In genomic region chr11:126359431-126360048, GRCh38 we compare ENCODE assay signal across 9 cellular contexts. TPM values are rescaled to one million over a fixed set of nuclear protein-coding genes. Genes with fewer than 3 reads are reported as not detected.
DNase-seq lines count a peak whose midpoint lies in the region; ATAC-seq and TF ChIP-seq lines count a peak whose summit lies in the region.
"Had no signal": no experiment of that assay in that cellular context is flagged by ENCODE, and none has a peak within 500 bp of the region (broad histone marks: within the 10 kb centered on the region; RNA-seq: fewer than 3 reads in every experiment).

No MANE protein-coding gene starts in this region.

- TF ChIP-seq CTCF in colonic mucosa (IDR thresholded peaks at IDR 0.05) (no peak), lower lobe of right lung (IDR thresholded peaks at IDR 0.05) (no peak)

- H3K9me3 ChIP-seq in colonic mucosa (no peaks in the 10 kb centered on the region), lower lobe of right lung (no peaks in the 10 kb centered on the region)

- H3K27ac ChIP-seq in colonic mucosa (no peak overlapping the region), lower lobe of right lung (no peak overlapping the region), urinary bladder (ENCODE audit: low read depth) (peak overlapping the region; percentile 31)
- H3K27ac ChIP-seq: 22Rv1 had no signal

- 23% methylated on average over 16 of the region's 16 CpGs for WGBS in urinary bladder

- ATAC-seq in lower lobe of right lung (peak; percentile 1 to 7), GM19467 (IDR thresholded peaks at IDR 0.05; ENCODE audit: unreplicated experiment) (no peak), HG02678 (IDR thresholded peaks at IDR 0.05; ENCODE audit: unreplicated experiment) (no peak)

- H3K4me3 ChIP-seq in colonic mucosa (no peak overlapping the region), lower lobe of right lung (no peak overlapping the region), urinary bladder (ENCODE audit: low read depth, low read length) (no peak overlapping the region)

- H3K9ac ChIP-seq in colonic mucosa (ENCODE audit: low read depth in 2 of 2, low read length in 2 of 2): no peak overlapping the region

- DNase-seq in NCI-H2081 (lab: John Stamatoyannopoulos, UW): peak; percentile 42 to 73
- DNase-seq in NCI-H2081 treated with DMSO at 0.1 percent for 48 hours (lab: John Stamatoyannopoulos, UW): no peak
- peak; percentile 75 for DNase-seq in colonic mucosa
- DNase-seq in lower lobe of right lung: no peak
- no peak for DNase-seq in COLO668 (lab: John Stamatoyannopoulos, UW; ENCODE audit: unreplicated experiment)

- no peaks in the 10 kb centered on the region for H3K36me3 ChIP-seq in colonic mucosa
- no peaks in the 10 kb centered on the region for H3K36me3 ChIP-seq in lower lobe of right lung
- H3K36me3 ChIP-seq in urinary bladder (ENCODE audit: insufficient read depth): no peaks in the 10 kb centered on the region

- H3K4me1 ChIP-seq in colonic mucosa (peaks cover 9% of the 10 kb centered on the region), lower lobe of right lung (peaks cover 48% of the 10 kb centered on the region), urinary bladder (ENCODE audit: insufficient read depth) (no peaks in the 10 kb centered on the region)

- H3K27me3 ChIP-seq in colonic mucosa (no peaks in the 10 kb centered on the region), lower lobe of right lung (ENCODE audit: low read depth) (no peaks in the 10 kb centered on the region)

- intact Hi-C loops in colonic mucosa (cut with DNase I): no loop called here
- intact Hi-C loops in lower lobe of right lung (cut with DNase I): no loop called here

RNA-seq across cellular contexts. Expression of gene ST3GAL4, which starts 4.1 kb away (rescaled TPM):
- 100 to 1,000 TPM; 123 to 304 TPM for total RNA-seq in colonic mucosa
- total RNA-seq in lower lobe of right lung: 26.2 TPM
- 35.2 TPM for total RNA-seq in urinary bladder
- polyA plus RNA-seq in urinary bladder: 48.5 TPM

RNA-seq across cellular contexts. Expression of gene DCPS, which starts 55.7 kb away (rescaled TPM):
- total RNA-seq in colonic mucosa (10 to 100 TPM; 17.2 to 31.1 TPM), lower lobe of right lung (14.7 TPM), urinary bladder (6.7 TPM)
- 28.3 TPM for polyA plus RNA-seq in urinary bladder

Comparison
In these comparisons a context has a peak if more than half of its experiments do, and no peak if none do; other contexts are left out.
1. DNase-seq: peak in NCI-H2081 (2 of 2) and colonic mucosa (single experiment); none in NCI-H2081 treated with DMSO at 0.1 percent for 48 hours (single experiment), lower lobe of right lung (single experiment) and COLO668 (single experiment).
2. ATAC-seq: peak in lower lobe of right lung (2 of 2); none in GM19467 (single experiment) and HG02678 (single experiment).